In the genomic region with DNA sequence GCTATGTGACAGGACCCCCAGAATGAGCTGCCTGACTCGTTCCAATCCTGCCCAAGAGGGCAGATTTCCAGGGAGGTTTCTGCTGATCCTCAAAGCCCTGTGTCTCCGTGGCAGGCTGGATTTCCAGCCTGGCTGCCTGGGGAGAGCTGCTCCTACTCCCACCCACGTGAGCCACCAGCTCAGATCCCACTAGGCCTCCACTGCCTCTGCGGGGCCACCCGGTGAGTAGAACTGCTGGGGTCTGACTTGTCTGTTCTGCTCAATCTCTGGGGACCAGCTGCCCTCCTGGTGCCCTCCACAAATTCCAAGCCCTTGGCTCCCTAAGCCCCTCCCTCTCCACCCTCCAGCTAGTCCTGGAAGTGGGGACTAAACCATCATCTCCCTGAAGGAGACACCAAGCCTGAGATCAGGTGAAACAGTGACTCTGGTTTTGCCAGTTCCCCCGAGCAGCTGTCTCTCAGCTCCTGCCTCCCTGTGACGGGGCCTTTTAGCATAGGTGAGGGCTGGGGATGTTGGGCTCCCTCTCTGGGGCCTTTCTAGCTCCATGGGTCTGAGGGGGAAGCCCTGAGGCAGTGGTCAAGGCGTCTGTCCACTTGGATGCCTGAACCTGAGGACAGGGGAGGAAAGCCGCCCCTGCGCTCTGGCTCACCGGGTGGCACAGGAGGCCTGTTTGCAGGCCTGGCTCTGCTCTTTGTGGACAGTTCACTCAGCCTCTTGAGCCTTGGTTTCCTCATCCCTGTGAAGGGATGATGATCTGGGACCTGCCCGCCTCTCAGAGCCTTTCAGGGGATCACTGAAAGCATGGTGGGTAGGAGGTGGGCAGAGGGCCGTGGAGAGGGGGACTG, we compare ENCODE assay signal across 25 cellular contexts. TPM values are rescaled to one million over a fixed set of nuclear protein-coding genes. Genes with fewer than 3 reads are reported as not detected.
"Had no signal": no experiment of that assay in that cellular context is flagged by ENCODE, and none has a peak within 500 bp of the region (broad histone marks: within the 10 kb centered on the region; RNA-seq: fewer than 3 reads in every experiment).

No MANE protein-coding gene starts in this region.

- H3K4me3 ChIP-seq: gastrocnemius medialis, mucosa of descending colon, smooth muscle cell, testis, transverse colon had no signal

- H3K4me1 ChIP-seq: gastrocnemius medialis had no signal

- H3K4me1 Mint-ChIP-seq: activated T-helper 17 cell treated with anti-CD3 and anti-CD28 coated beads, Interleukin-2, amount 50 U/mL, for 72 hours had no signal

- H3K36me3 ChIP-seq: gastrocnemius medialis, transverse colon had no signal

- ATAC-seq: activated CD4-positive, alpha-beta T cell treated with anti-CD3 and anti-CD28 coated beads for 36 hours; activated T-helper 17 cell treated with anti-CD3 and anti-CD28 coated beads, Interleukin-2, amount 50 U/mL, for 72 hours; gastrocnemius medialis; left cardiac atrium; left ventricle myocardium superior; mucosa of descending colon had no signal

- H3K27me3 ChIP-seq: gastrocnemius medialis, testis, transverse colon had no signal

- H3K27me3 Mint-ChIP-seq: activated CD4-positive, alpha-beta T cell treated with anti-CD3 and anti-CD28 coated beads for 36 hours; activated T-helper 17 cell treated with anti-CD3 and anti-CD28 coated beads, Interleukin-2, amount 50 U/mL, for 72 hours; central memory CD8-positive, alpha-beta T cell had no signal

- H3K4me3 Mint-ChIP-seq: activated CD4-positive, alpha-beta T cell treated with anti-CD3 and anti-CD28 coated beads for 36 hours; activated T-helper 17 cell treated with anti-CD3 and anti-CD28 coated beads, Interleukin-2, amount 50 U/mL, for 72 hours; central memory CD8-positive, alpha-beta T cell; natural killer cell treated with Interleukin-12 subunit alpha and Interleukin-12 subunit beta and Interleukin-15 and Interleukin-18, amount 100 ng/mL, for 72 hours; WTC11 had no signal

- DNase-seq: activated CD4-positive, alpha-beta T cell treated with anti-CD3 and anti-CD28 coated beads for 36 hours; activated gamma-delta T cell treated with Interleukin-2 at 50 U/mL for 16 hours; activated naive CD4-positive, alpha-beta T cell treated with anti-CD3 and anti-CD28 coated beads, Interleukin-2, amount 50 U/mL, for 16 hours; activated T-cell treated with anti-CD3 and anti-CD28 coated beads, Interleukin-2, amount 50 U/mL, for 1 hour; anterior cingulate cortex; dermis blood vessel endothelial cell; effector CD8-positive, alpha-beta T cell; erythroblast; gastrocnemius medialis; glutamatergic neuron; left cardiac atrium; left ventricle myocardium superior; mucosa of descending colon; stimulated activated CD4-positive, alpha-beta T cell treated with anti-CD3 and anti-CD28 coated beads, Interleukin-15, amount 100 ng/mL, for 24 hours; stimulated activated CD4-positive, alpha-beta T cell treated with anti-CD3 and anti-CD28 coated beads, Interleukin-2, amount 100 ng/mL, for 24 hours; stimulated activated naive CD4-positive, alpha-beta T cell; T-helper 2 cell; testis; transverse colon had no signal

- H3K4me2 ChIP-seq: smooth muscle cell had no signal

- H3K9me3 Mint-ChIP-seq: activated T-helper 17 cell treated with anti-CD3 and anti-CD28 coated beads, Interleukin-2, amount 50 U/mL, for 72 hours; central memory CD8-positive, alpha-beta T cell; natural killer cell treated with Interleukin-12 subunit alpha and Interleukin-12 subunit beta and Interleukin-15 and Interleukin-18, amount 100 ng/mL, for 72 hours; WTC11 had no signal

- H3K9me3 ChIP-seq: gastrocnemius medialis, mucosa of descending colon, testis, transverse colon had no signal

- H3K27ac ChIP-seq: gastrocnemius medialis, testis, transverse colon had no signal

- H3K36me3 Mint-ChIP-seq: natural killer cell treated with Interleukin-12 subunit alpha and Interleukin-12 subunit beta and Interleukin-15 and Interleukin-18, amount 100 ng/mL, for 72 hours had no signal

- H3K27ac Mint-ChIP-seq: activated CD4-positive, alpha-beta T cell treated with anti-CD3 and anti-CD28 coated beads for 36 hours; activated T-helper 17 cell treated with anti-CD3 and anti-CD28 coated beads, Interleukin-2, amount 50 U/mL, for 72 hours; natural killer cell treated with Interleukin-12 subunit alpha and Interleukin-12 subunit beta and Interleukin-15 and Interleukin-18, amount 100 ng/mL, for 72 hours; WTC11 had no signal

RNA-seq across cellular contexts. Expression of gene FAM241B, which starts 5.6 kb away (rescaled TPM):
- total RNA-seq: dermis blood vessel endothelial cell, myocyte had no signal
